Comparison of ENCODE assay signal across 23 cellular contexts in genomic region chr10:28798964-28799363, GRCh38.
DNase-seq lines count a peak whose midpoint lies in the region; ATAC-seq, FAIRE-seq and TF ChIP-seq lines count a peak whose summit lies in the region.
"Had no signal": no experiment of that assay in that cellular context is flagged by ENCODE, and none has a peak within 500 bp of the region (broad histone marks: within the 10 kb centered on the region; RNA-seq: fewer than 3 reads in every experiment).

No MANE protein-coding gene starts in this region.

- no peak overlapping the region for H3K23ac ChIP-seq in H1 (ENCODE audit: insufficient read length)

- H3K4me3 ChIP-seq in HepG2 (replicated peaks in 1 of 3; ENCODE audit: insufficient read depth in 1 of 3, low read depth in 2 of 3, low read length in 3 of 3) (no peak overlapping the region), right lobe of liver (no peak overlapping the region), H1 (ENCODE audit: extremely low read depth in 1 of 4, insufficient read depth in 2 of 4, low read depth in 3 of 4, low read length in 4 of 4) (no peak overlapping the region), aorta (ENCODE audit: low read length in 2 of 2) (no peak overlapping the region)
- H3K4me3 ChIP-seq: BLaER1 had no signal

- H2BK20ac ChIP-seq in H1 (ENCODE audit: low read length) = no peak overlapping the region

- TF ChIP-seq POLR2A in HepG2 (IDR thresholded peaks at IDR 0.05; ENCODE audit: insufficient read depth in 1 of 2, low read depth in 2 of 2, low read length in 2 of 2) = no peak
- TF ChIP-seq POLR2A in right lobe of liver (IDR thresholded peaks at IDR 0.05) = no peak
- TF ChIP-seq POLR2A in H1 (IDR thresholded peaks at IDR 0.05; ENCODE audit: control extremely low read depth in 1 of 2, low read depth in 2 of 2, low read length in 2 of 2) = no peak

- H3K4me1 ChIP-seq in HepG2 (ENCODE audit: insufficient read depth, low read length) (peaks cover 30% of the 10 kb centered on the region), right lobe of liver (peaks cover 0 to 37% (median 8%) of the 10 kb centered on the region in 4 donors), H1 (replicated peaks in 1 of 4; ENCODE audit: control insufficient read depth in 3 of 4, insufficient read depth in 4 of 4, low read length in 3 of 4) (no peaks in the 10 kb centered on the region; a peak in 1 of 7 replicates), aorta (ENCODE audit: control insufficient read depth in 1 of 2, insufficient read depth in 2 of 2, low read length in 2 of 2) (peaks cover 0 to 7% of the 10 kb centered on the region in 2 donors)

- H3K27ac ChIP-seq in HepG2 (ENCODE audit: extremely low read length, insufficient read depth, low read length) (no peak overlapping the region), right lobe of liver (peak overlapping the region in 1 of 3 donors; percentile 34), H1 (ENCODE audit: low read depth, low read length) (no peak overlapping the region), aorta (ENCODE audit: low read depth in 1 of 2, low read length in 2 of 2) (no peak overlapping the region)
- H3K27ac ChIP-seq: 22Rv1, BLaER1, C4-2B had no signal

- DNase-seq in HepG2 (ENCODE audit: low spot score) (no peak), right lobe of liver (no peak), H1 (ENCODE audit: low read depth in 1 of 2, low spot score in 2 of 2) (no peak), neural crest cell (ENCODE audit: low read depth, low spot score) (no peak), cortex of kidney (lab: John Stamatoyannopoulos, UW) (no peak), aorta (no peak), SKM-1 treated with dmso at 0.1 percent for 144 hours (lab: John Stamatoyannopoulos, UW; ENCODE audit: unreplicated experiment) (no peak)
- no peak for DNase-seq in activated T-helper 2 cell treated with anti-CD3 and anti-CD28 coated beads, Interferon-gamma antibody, Interleukin-2, Interleukin-4, amounts not matched to agents 10 μg/mL and 5 μg/mL and 100 μg/mL, durations not matched to agents 14 hours and 24 hours and 36 hours (ENCODE audit: low spot score)
- DNase-seq: Caco-2; CD4-positive, CD25-positive, alpha-beta regulatory T cell; CD8-positive, alpha-beta T cell; DMS153; DND-41; GOT3; H7; HCEC 1CT had no signal

- no TSS peak for BruUV-seq in HepG2 (replicated peaks; lab: Mats Ljungman, UMichigan)

- H4K91ac ChIP-seq in H1 (replicated peaks; ENCODE audit: insufficient read length, low read length) = no peak overlapping the region

- FAIRE-seq in HepG2 (lab: Jason Lieb, UNC) = no peak
- no peak for FAIRE-seq in H1 (lab: Jason Lieb, UNC)
- FAIRE-seq: A204.1, G401.6, GM12892 had no signal

- peaks cover 25% of the 10 kb centered on the region for H3K4me1 Mint-ChIP-seq in neural crest cell
- no peaks in the 10 kb centered on the region for H3K4me1 Mint-ChIP-seq in activated T-helper 2 cell treated with anti-CD3 and anti-CD28 coated beads, Interferon-gamma antibody, Interleukin-2, Interleukin-4, amounts not matched to agents 10 μg/mL and 5 μg/mL and 100 μg/mL, durations not matched to agents 14 hours and 24 hours and 36 hours (ENCODE audit: low read depth)
- H3K4me1 Mint-ChIP-seq: B cell; CD4-positive, CD25-positive, alpha-beta regulatory T cell had no signal

- no peak overlapping the region for H3K56ac ChIP-seq in H1 (replicated peaks; ENCODE audit: insufficient read length, low read depth, low read length)

- no peak for ATAC-seq in HepG2
- no peak for ATAC-seq in right lobe of liver
- no peak for ATAC-seq in aorta (ENCODE audit: low FRiP score)
- ATAC-seq: CD8-positive, alpha-beta T cell had no signal

- H3K9ac ChIP-seq in HepG2 (ENCODE audit: insufficient read depth, low read depth, low read length) = no peak overlapping the region
- H3K9ac ChIP-seq in H1 (replicated peaks in 1 of 4; ENCODE audit: extremely low read depth in 1 of 4, low read depth in 3 of 4, low read length in 3 of 4) = no peak overlapping the region
- H3K9ac ChIP-seq: BLaER1 had no signal

- H3K4me2 ChIP-seq in HepG2 (ENCODE audit: low read depth, low read length) (no peak overlapping the region), H1 (ENCODE audit: insufficient read depth in 1 of 2, low read depth in 2 of 2, low read length in 2 of 2) (no peak overlapping the region)
- H3K4me2 ChIP-seq: BLaER1 had no signal

- no peak overlapping the region for H4K8ac ChIP-seq in H1 (ENCODE audit: extremely low read depth, insufficient read depth, low read length)

- intact Hi-C loops in HepG2 (cut with micrococcal nuclease; ENCODE audit: unreplicated experiment) (loop anchor here (5.0 kb wide), 1 partner anchor 193 kb away; no protein-coding TSS in a partner anchor), right lobe of liver (cut with DNase I) (no loop called here), aorta (cut with DNase I) (loop anchor here in 1 of 2 donors (5.0 kb wide), 1 partner anchor 62 kb away; no protein-coding TSS in a partner anchor)
- intact Hi-C loops in activated T-helper 2 cell treated with anti-CD3 and anti-CD28 coated beads, Interferon-gamma antibody, Interleukin-2, Interleukin-4, amounts not matched to agents 10 μg/mL and 5 μg/mL and 100 μg/mL, durations not matched to agents 14 hours and 24 hours and 36 hours (cut with micrococcal nuclease) = no loop called here

- peak overlapping the region; percentile 69 for H3K27ac Mint-ChIP-seq in neural crest cell (ENCODE audit: unreplicated experiment)
- H3K27ac Mint-ChIP-seq in activated T-helper 2 cell treated with anti-CD3 and anti-CD28 coated beads, Interferon-gamma antibody, Interleukin-2, Interleukin-4, amounts not matched to agents 10 μg/mL and 5 μg/mL and 100 μg/mL, durations not matched to agents 14 hours and 24 hours and 36 hours = no peak overlapping the region
- H3K27ac Mint-ChIP-seq: B cell; CD4-positive, CD25-positive, alpha-beta regulatory T cell; CD8-positive, alpha-beta T cell had no signal

- no peaks in the 10 kb centered on the region for H3K36me3 Mint-ChIP-seq in neural crest cell (ENCODE audit: low read depth)
- H3K36me3 Mint-ChIP-seq in activated T-helper 2 cell treated with anti-CD3 and anti-CD28 coated beads, Interferon-gamma antibody, Interleukin-2, Interleukin-4, amounts not matched to agents 10 μg/mL and 5 μg/mL and 100 μg/mL, durations not matched to agents 14 hours and 24 hours and 36 hours (ENCODE audit: low read depth) = no peaks in the 10 kb centered on the region
- H3K36me3 Mint-ChIP-seq: CD4-positive, CD25-positive, alpha-beta regulatory T cell; CD8-positive, alpha-beta T cell had no signal

- H3K36me3 ChIP-seq in HepG2 (replicated peaks in 1 of 2; ENCODE audit: control insufficient read depth in 1 of 2, insufficient read depth in 2 of 2, low read length in 2 of 2) (no peaks in the 10 kb centered on the region), right lobe of liver (no peaks in the 10 kb centered on the region), H1 (ENCODE audit: control insufficient read depth in 2 of 4, insufficient read depth in 4 of 4, low read length in 3 of 4) (no peaks in the 10 kb centered on the region), aorta (ENCODE audit: control insufficient read depth in 1 of 2, insufficient read depth in 2 of 2, low read length in 1 of 2) (no peaks in the 10 kb centered on the region)
- H3K36me3 ChIP-seq: BLaER1 had no signal

- H4K5ac ChIP-seq in H1 (ENCODE audit: insufficient read length, low read depth, low read length) = no peak overlapping the region

- no peaks in the 10 kb centered on the region for H4K20me1 ChIP-seq in HepG2 (ENCODE audit: insufficient read depth, low read length)
- no peaks in the 10 kb centered on the region for H4K20me1 ChIP-seq in H1 (replicated peaks in 1 of 2; ENCODE audit: control insufficient read depth in 1 of 2, insufficient read depth in 2 of 2, low read length in 2 of 2)
- H4K20me1 ChIP-seq: BLaER1 had no signal

- H3K23me2 ChIP-seq in H1 (ENCODE audit: low read depth, low read length) = no peaks in the 10 kb centered on the region

- POLR2A ChIA-PET in HepG2 (lab: Yijun Ruan, JAX) = no interaction called here
- POLR2A ChIA-PET in H1 (lab: Charles Lee; ENCODE audit: partially characterized antibody) = no interaction called here

- no peaks in the 10 kb centered on the region for H3K79me1 ChIP-seq in H1 (ENCODE audit: low read depth, low read length)

- no peaks in the 10 kb centered on the region for H3K9me3 Mint-ChIP-seq in neural crest cell
- H3K9me3 Mint-ChIP-seq in activated T-helper 2 cell treated with anti-CD3 and anti-CD28 coated beads, Interferon-gamma antibody, Interleukin-2, Interleukin-4, amounts not matched to agents 10 μg/mL and 5 μg/mL and 100 μg/mL, durations not matched to agents 14 hours and 24 hours and 36 hours = no peaks in the 10 kb centered on the region
- H3K9me3 Mint-ChIP-seq: CD8-positive, alpha-beta T cell had no signal

- TF ChIP-seq CTCF in HepG2 (CRISPR knock-in tag; IDR thresholded peaks at IDR 0.05) (no peak), right lobe of liver (IDR thresholded peaks at IDR 0.05) (no peak), H1 (IDR thresholded peaks at IDR 0.05; ENCODE audit: control extremely low read depth in 1 of 3, insufficient read depth in 1 of 3, low read depth in 1 of 3, low read length in 3 of 3) (no peak), neural crest cell (conservative IDR thresholded peaks at IDR 0.05) (no peak)

- H3K27me3 Mint-ChIP-seq in neural crest cell (ENCODE audit: low read depth) = no peaks in the 10 kb centered on the region
- peaks cover 5% of the 10 kb centered on the region for H3K27me3 Mint-ChIP-seq in activated T-helper 2 cell treated with anti-CD3 and anti-CD28 coated beads, Interferon-gamma antibody, Interleukin-2, Interleukin-4, amounts not matched to agents 10 μg/mL and 5 μg/mL and 100 μg/mL, durations not matched to agents 14 hours and 24 hours and 36 hours (ENCODE audit: low read depth)
- H3K27me3 Mint-ChIP-seq: CD4-positive, CD25-positive, alpha-beta regulatory T cell had no signal

- WGBS in HepG2 (ENCODE audit: low lambda C conversion rate) = 82% methylated on average over 2 of the region's 2 CpGs
- 92% methylated on average over 2 of the region's 2 CpGs for WGBS in right lobe of liver (ENCODE audit: insufficient coverage, low coverage, low lambda C conversion rate, missing lambda C conversion rate)
- WGBS in H1 (ENCODE audit: extremely low coverage in 1 of 2, insufficient coverage in 1 of 2, insufficient read length in 1 of 2, insufficient replicate concordance in 2 of 2, low coverage in 1 of 2, low lambda C conversion rate in 2 of 2, missing lambda C conversion rate in 1 of 2), 2 experiments = 94% methylated on average over 2 of the region's 2 CpGs; no CpG with 5 or more reads in 1 of the 2 experiments
- WGBS in aorta, 2 donors = 89 to 94% methylated on average over 2 of the region's 2 CpGs

- no peak overlapping the region for H3K4ac ChIP-seq in H1 (replicated peaks; ENCODE audit: insufficient read length, low read depth, low read length)

- H3K9me3 ChIP-seq in HepG2 (ENCODE audit: low read length) (no peaks in the 10 kb centered on the region), right lobe of liver (no peaks in the 10 kb centered on the region), H1 (ENCODE audit: insufficient read depth in 2 of 2, low read depth in 1 of 2, low read length in 1 of 2) (no peaks in the 10 kb centered on the region), aorta (ENCODE audit: control insufficient read depth, low read length) (no peaks in the 10 kb centered on the region)
- H3K9me3 ChIP-seq: Caco-2 had no signal

- H2AFZ ChIP-seq in HepG2 (ENCODE audit: low read length) (no peak overlapping the region), H1 (ENCODE audit: low read length) (no peak overlapping the region)

- H2BK120ac ChIP-seq in H1 (replicated peaks; ENCODE audit: low read depth, low read length) = no peak overlapping the region

- peaks cover 1 to 3% of the 10 kb centered on the region in 2 experiments; a peak in 1 of 5 replicates for H3K27me3 ChIP-seq in HepG2 (ENCODE audit: control insufficient read depth in 1 of 2, insufficient read depth in 2 of 2, low read length in 2 of 2)
- H3K27me3 ChIP-seq in right lobe of liver = no peaks in the 10 kb centered on the region
- H3K27me3 ChIP-seq in H1 (replicated peaks in 1 of 4; ENCODE audit: control insufficient read depth in 3 of 4, extremely low read depth in 1 of 4, insufficient read depth in 3 of 4, low read length in 3 of 4) = no peaks in the 10 kb centered on the region
- no peaks in the 10 kb centered on the region for H3K27me3 ChIP-seq in aorta (ENCODE audit: control insufficient read depth in 1 of 2, insufficient read depth in 2 of 2, low read length in 1 of 2)
- H3K27me3 ChIP-seq: BLaER1 had no signal

- no peak overlapping the region for H2AK5ac ChIP-seq in H1 (ENCODE audit: low read depth, low read length)

- TF ChIP-seq EP300 in HepG2 (IDR thresholded peaks at IDR 0.05; ENCODE audit: low read depth in 2 of 2, low read length in 2 of 2) = no peak
- TF ChIP-seq EP300 in HepG2 (CRISPR knock-in tag; IDR thresholded peaks at IDR 0.05; ENCODE audit: borderline replicate concordance) = no peak
- no peak for TF ChIP-seq EP300 in H1 (IDR thresholded peaks at IDR 0.05; ENCODE audit: borderline replicate concordance in 1 of 2, low read depth in 2 of 2, low read length in 2 of 2)

- 0 out of 2 replicates have a peak overlapping the region, but pooled peaks have one; percentile 61 for H2BK12ac ChIP-seq in H1 (ENCODE audit: low read depth, low read length)

- CTCF ChIA-PET in HepG2 (lab: Yijun Ruan, JAX; ENCODE audit: low intra/inter-chr PET ratio, low total read pairs) (no interaction called here), H1 (lab: Charles Lee; ENCODE audit: partially characterized antibody) (interaction anchor here (1.1 kb wide), 1 partner anchor 9 kb away, joined by 4 read pairs; no protein-coding TSS in a partner anchor)

- H3K79me2 ChIP-seq in HepG2 (ENCODE audit: insufficient read depth, low read length) (no peaks in the 10 kb centered on the region), H1 (ENCODE audit: control insufficient read depth in 1 of 2, insufficient read depth in 2 of 2, low read length in 2 of 2) (no peaks in the 10 kb centered on the region)

- no peak overlapping the region for H3K18ac ChIP-seq in H1 (ENCODE audit: extremely low read depth, low read length)

- H3K4me3 Mint-ChIP-seq in neural crest cell = peak overlapping the region; percentile 10
- H3K4me3 Mint-ChIP-seq in activated T-helper 2 cell treated with anti-CD3 and anti-CD28 coated beads, Interferon-gamma antibody, Interleukin-2, Interleukin-4, amounts not matched to agents 10 μg/mL and 5 μg/mL and 100 μg/mL, durations not matched to agents 14 hours and 24 hours and 36 hours (ENCODE audit: low read depth) = no peak overlapping the region
- H3K4me3 Mint-ChIP-seq: B cell; CD4-positive, CD25-positive, alpha-beta regulatory T cell; CD8-positive, alpha-beta T cell had no signal

- in situ Hi-C loops in HepG2 (cut with HindIII; ENCODE audit: extremely low pct_ligation_motif_present, low pct_unique_long_range_greater_than_20kb) = no loop called here

- no peak overlapping the region for H2BK15ac ChIP-seq in H1 (ENCODE audit: low read length)

- TF ChIP-seq RAD21 in HepG2 (CRISPR knock-in tag; IDR thresholded peaks at IDR 0.05) (no peak), H1 (IDR thresholded peaks at IDR 0.05 in 1 of 2, conservative IDR thresholded peaks at IDR 0.05 in 1 of 2; ENCODE audit: low read depth in 2 of 2, low read length in 2 of 2) (no peak)

- H2BK5ac ChIP-seq in H1 (ENCODE audit: low read depth, low read length) = no peak overlapping the region

- H3K14ac ChIP-seq in H1 (ENCODE audit: insufficient read length) = no peak overlapping the region
